ENCODE assay signal across 19 cellular contexts in genomic region chr1:220430059-220430458, GRCh38.
DNase-seq lines count a peak whose midpoint lies in the region; ATAC-seq and TF ChIP-seq lines count a peak whose summit lies in the region.
"Had no signal": no experiment of that assay in that cellular context is flagged by ENCODE, and none has a peak within 500 bp of the region (broad histone marks: within the 10 kb centered on the region; RNA-seq: fewer than 3 reads in every experiment).

No MANE protein-coding gene starts in this region.

- H4K20me1 ChIP-seq in HCT116 (ENCODE audit: insufficient read depth) = no peaks in the 10 kb centered on the region

- CTCF ChIA-PET in HCT116 (lab: Charles Lee) = no interaction called here

- H3K36me3 ChIP-seq in HCT116 (ENCODE audit: control insufficient read depth in 1 of 2, insufficient read depth in 2 of 2, low read length in 2 of 2) = no peaks in the 10 kb centered on the region
- no peaks in the 10 kb centered on the region for H3K36me3 ChIP-seq in adipocyte (ENCODE audit: control insufficient read depth, insufficient read depth, low read length, severe bottlenecking)
- H3K36me3 ChIP-seq in body of pancreas (replicated peaks in 1 of 2; ENCODE audit: insufficient read depth in 1 of 2, low read depth in 2 of 2) = no peaks in the 10 kb centered on the region
- H3K36me3 ChIP-seq: left lung, sigmoid colon, transverse colon, WERI-Rb-1 had no signal

- intact Hi-C loops in HCT116 (cut with micrococcal nuclease) (no loop called here), sciatic nerve (cut with DNase I) (no loop called here), body of pancreas (cut with DNase I) (no loop called here)

- no peaks in the 10 kb centered on the region for H3K27me3 ChIP-seq in HCT116 (ENCODE audit: insufficient read depth, low read length)
- peaks cover 8% of the 10 kb centered on the region for H3K27me3 ChIP-seq in adipocyte (replicated peaks; ENCODE audit: control insufficient read depth, insufficient read depth, low read length)
- H3K27me3 ChIP-seq in body of pancreas = no peaks in the 10 kb centered on the region
- H3K27me3 ChIP-seq: left lung, sigmoid colon, transverse colon had no signal

- BruUV-seq in HCT116 (replicated peaks; lab: Mats Ljungman, UMichigan) = no TSS peak

- no peak overlapping the region for H3K4me3 ChIP-seq in HCT116 (replicated peaks in 1 of 2; ENCODE audit: low read depth in 1 of 2, low read length in 2 of 2)
- no peak overlapping the region for H3K4me3 ChIP-seq in adipocyte (ENCODE audit: low read length)
- H3K4me3 ChIP-seq in body of pancreas = no peak overlapping the region
- H3K4me3 ChIP-seq: left lung, mucosa of descending colon, sigmoid colon, transverse colon had no signal

- no peak for TF ChIP-seq CTCF in HCT116 (IDR thresholded peaks at IDR 0.05 in 2 of 3, conservative IDR thresholded peaks at IDR 0.05 in 1 of 3; ENCODE audit: borderline replicate concordance in 1 of 3, insufficient read depth in 1 of 3, low read depth in 2 of 3, low read length in 2 of 3)
- TF ChIP-seq CTCF in body of pancreas (IDR thresholded peaks at IDR 0.05) = no peak

- no peak overlapping the region for H2AFZ ChIP-seq in HCT116 (ENCODE audit: low read depth, low read length, poor library complexity, severe bottlenecking)

- POLR2A ChIA-PET in HCT116 (lab: Charles Lee) = interaction anchor here (1.1 kb wide), 1 partner anchor 10 kb away, joined by 3 read pairs; no protein-coding TSS in a partner anchor

- no peaks in the 10 kb centered on the region for H3K9me2 ChIP-seq in HCT116 (ENCODE audit: insufficient read depth)

- H3K4me1 ChIP-seq in HCT116 (ENCODE audit: control insufficient read depth in 1 of 2, insufficient read depth in 2 of 2, low read length in 2 of 2) (peaks cover 4 to 22% of the 10 kb centered on the region in 2 experiments; a peak in 3 of 4 replicates), adipocyte (ENCODE audit: control insufficient read depth, insufficient read depth, low read length) (peaks cover 9% of the 10 kb centered on the region), body of pancreas (no peaks in the 10 kb centered on the region)
- H3K4me1 ChIP-seq: left lung, sigmoid colon, transverse colon had no signal

- DNase-seq in HCT116 (ENCODE audit: low read depth, low spot score) = no peak
- peak; percentile 15 for DNase-seq in adipocyte (ENCODE audit: low read depth)
- peak; percentile 60 for DNase-seq in iPS-NIHi7 (ENCODE audit: extremely low spot score)
- DNase-seq in renal cortical epithelial cell (ENCODE audit: low read depth) = peak; percentile 76
- DNase-seq in putamen (ENCODE audit: low spot score) = no peak
- DNase-seq in sciatic nerve (ENCODE audit: low spot score) = no peak
- DNase-seq in body of pancreas = no peak
- DNase-seq: activated CD4-positive, alpha-beta memory T cell treated with anti-CD3 and anti-CD28 coated beads, Interleukin-2, amount 10 ng/mL, durations not matched to agents 7 days and 5 days; activated naive CD4-positive, alpha-beta T cell treated with anti-CD3 and anti-CD28 coated beads, Interleukin-2, amount 10 ng/mL, durations not matched to agents 7 days and 5 days; GOT3; left lung; mucosa of descending colon; NCI-H526; SHP77 treated with DMSO at 0.1 percent for 48 hours; sigmoid colon; stimulated activated CD4-positive, alpha-beta T cell treated with anti-CD3 and anti-CD28 coated beads, Interleukin-2, amount 100 ng/mL, for 24 hours; stimulated activated naive CD4-positive, alpha-beta T cell treated with Interleukin-2 at 50 U/mL for 16 hours; transverse colon; WERI-Rb-1 had no signal

- no peak for TF ChIP-seq POLR2A in HCT116 (IDR thresholded peaks at IDR 0.05; ENCODE audit: borderline replicate concordance, extremely low read depth, insufficient read depth, insufficient read length)
- no peak for TF ChIP-seq POLR2A in body of pancreas (IDR thresholded peaks at IDR 0.05)

- H3K79me2 ChIP-seq in HCT116 (ENCODE audit: insufficient read depth, low read length) = no peaks in the 10 kb centered on the region

- TF ChIP-seq RAD21 in HCT116 (IDR thresholded peaks at IDR 0.05; ENCODE audit: low read depth) = no peak

- H3K4me2 ChIP-seq in HCT116 (ENCODE audit: low read length) = 0 out of 2 replicates have a peak overlapping the region, but pooled peaks have one; percentile 15

- H3K9me3 ChIP-seq in HCT116 (ENCODE audit: control insufficient read depth in 1 of 2, insufficient read depth in 1 of 2, low read depth in 1 of 2, low read length in 2 of 2) = no peaks in the 10 kb centered on the region
- H3K9me3 ChIP-seq in adipocyte (ENCODE audit: control insufficient read depth, low read length) = no peaks in the 10 kb centered on the region
- H3K9me3 ChIP-seq in body of pancreas = no peaks in the 10 kb centered on the region
- H3K9me3 ChIP-seq: left lung, mucosa of descending colon, sigmoid colon, transverse colon had no signal

- RAD21 ChIA-PET in HCT116 (lab: Charles Lee; ENCODE audit: low non-redundant PET in 1 of 2, low total read pairs in 2 of 2, uncharacterized antibody in 2 of 2, unreplicated experiment in 2 of 2) = no interaction called here

- peak; percentile 62 for ATAC-seq in HCT116
- no peak for ATAC-seq in sciatic nerve
- ATAC-seq in body of pancreas = no peak
- ATAC-seq: left lung, mucosa of descending colon had no signal

- H3K9ac ChIP-seq in HCT116 (ENCODE audit: low read length) (no peak overlapping the region), adipocyte (ENCODE audit: low read length) (no peak overlapping the region)

- no peak overlapping the region for H3K27ac ChIP-seq in HCT116 (ENCODE audit: low read depth, low read length)
- H3K27ac ChIP-seq in body of pancreas = no peak overlapping the region
- H3K27ac ChIP-seq: left lung, sigmoid colon, transverse colon, WERI-Rb-1 had no signal

TF ChIP-seq in HCT116, 20 proteins besides CTCF, POLR2A, EP300 and RAD21:
- no peak for TF ChIP-seq ZFX (IDR thresholded peaks at IDR 0.05)
- no peak for TF ChIP-seq MAX (IDR thresholded peaks at IDR 0.05)
- no peak for TF ChIP-seq TCF7L2 (IDR thresholded peaks at IDR 0.05; ENCODE audit: borderline replicate concordance, extremely low read depth, insufficient read depth, insufficient read length)
- no peak for TF ChIP-seq JUND (IDR thresholded peaks at IDR 0.05)
- TF ChIP-seq YY1 (IDR thresholded peaks at IDR 0.05; ENCODE audit: extremely low read depth, insufficient replicate concordance, low read depth, low read length) = no peak
- TF ChIP-seq REST (IDR thresholded peaks at IDR 0.05; ENCODE audit: low read depth) = no peak
- TF ChIP-seq FOSL1 (IDR thresholded peaks at IDR 0.05; ENCODE audit: low read depth) = no peak
- TF ChIP-seq ZBTB33 (IDR thresholded peaks at IDR 0.05; ENCODE audit: extremely low read depth, insufficient replicate concordance, low read length) = no peak

Comparison
In these comparisons a context has a peak if more than half of its experiments do, and no peak if none do; other contexts are left out.
1. DNase-seq: peak in adipocyte (single experiment), iPS-NIHi7 (single experiment) and renal cortical epithelial cell (single experiment); none in HCT116 (single experiment), putamen (single experiment), sciatic nerve (single experiment) and body of pancreas (0 of 4).